In the genomic region with DNA sequence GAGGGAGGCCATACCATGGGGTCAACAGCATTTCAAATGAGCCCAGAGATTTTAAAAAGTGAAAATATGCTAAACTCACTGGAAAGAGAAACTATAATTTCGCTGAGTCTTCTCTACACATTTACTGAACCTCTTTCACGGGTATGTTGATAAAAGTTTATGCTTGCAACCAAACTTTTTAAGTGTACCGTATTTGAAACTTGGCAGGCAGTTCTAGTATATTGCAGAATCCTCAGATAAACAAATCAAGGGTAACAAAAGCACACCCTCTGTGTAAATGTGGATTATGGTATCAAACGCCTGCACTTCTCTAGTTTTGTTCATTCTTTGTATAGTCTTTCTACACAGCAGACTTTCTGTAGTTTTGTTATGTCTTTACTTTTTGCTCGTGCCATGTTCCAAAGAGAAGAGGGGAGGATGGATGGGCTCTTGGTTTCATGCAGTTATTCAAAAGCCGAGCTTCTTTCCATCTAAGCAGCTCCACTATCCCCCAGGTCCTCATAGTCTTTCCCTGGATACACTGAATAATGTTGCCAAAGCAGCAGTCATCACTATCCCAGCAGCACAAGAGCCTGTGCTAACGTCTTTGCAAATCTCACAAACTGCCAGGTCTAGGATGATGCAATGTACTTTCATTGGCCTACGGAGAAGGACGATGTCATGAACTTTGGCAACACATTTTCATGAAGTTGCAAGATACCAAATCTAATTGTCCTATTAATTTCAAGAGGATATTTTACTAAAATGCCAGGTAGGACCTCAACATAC, we compare ENCODE assay signal across 23 cellular contexts.
DNase-seq lines count a peak whose midpoint lies in the region; ATAC-seq, FAIRE-seq and TF ChIP-seq lines count a peak whose summit lies in the region.
"Had no signal": no experiment of that assay in that cellular context is flagged by ENCODE, and none has a peak within 500 bp of the region (broad histone marks: within the 10 kb centered on the region; RNA-seq: fewer than 3 reads in every experiment).

No MANE protein-coding gene starts in this region.

- H3K27me3 Mint-ChIP-seq in nephron progenitor cell (ENCODE audit: low read depth, poor library complexity) = peaks cover 6% of the 10 kb centered on the region
- H3K27me3 Mint-ChIP-seq: activated CD8-positive, alpha-beta memory T cell treated with anti-CD3 and anti-CD28 coated beads, Interleukin-2, amount 10 ng/mL, durations not matched to agents 7 days and 5 days; naive B cell; T-cell had no signal

- H3K4me3 ChIP-seq in AG10803 (ENCODE audit: low read length) (no peak overlapping the region), fibroblast of villous mesenchyme (ENCODE audit: low read depth, low read length) (no peak overlapping the region)
- H3K4me3 ChIP-seq: breast epithelium, skin epidermis had no signal

- ATAC-seq in HG03354 (IDR thresholded peaks at IDR 0.05; ENCODE audit: poor library complexity, severe bottlenecking, unreplicated experiment) (no peak), HG03139 (IDR thresholded peaks at IDR 0.05; ENCODE audit: unreplicated experiment) (no peak)
- ATAC-seq: activated CD8-positive, alpha-beta memory T cell treated with anti-CD3 and anti-CD28 coated beads, Interleukin-2, amount 10 ng/mL, durations not matched to agents 7 days and 5 days; stimulated activated naive CD8-positive, alpha-beta T cell treated with anti-CD3 and anti-CD28 coated beads, Interleukin-15, Interleukin-2, amounts not matched to agents 100 U/mL and 50 U/mL, for 24 hours; T-cell had no signal

- H3K27ac Mint-ChIP-seq in nephron progenitor cell = peak overlapping the region; percentile 22
- H3K27ac Mint-ChIP-seq: activated CD8-positive, alpha-beta memory T cell treated with anti-CD3 and anti-CD28 coated beads, Interleukin-2, amount 10 ng/mL, durations not matched to agents 7 days and 5 days; naive B cell; T-cell had no signal

- no peak overlapping the region for H3K4me3 Mint-ChIP-seq in nephron progenitor cell
- H3K4me3 Mint-ChIP-seq: activated CD8-positive, alpha-beta memory T cell treated with anti-CD3 and anti-CD28 coated beads, Interleukin-2, amount 10 ng/mL, durations not matched to agents 7 days and 5 days; naive B cell; T-cell had no signal

- no peaks in the 10 kb centered on the region for H3K36me3 Mint-ChIP-seq in nephron progenitor cell (ENCODE audit: low read depth)
- H3K36me3 Mint-ChIP-seq: activated CD8-positive, alpha-beta memory T cell treated with anti-CD3 and anti-CD28 coated beads, Interleukin-2, amount 10 ng/mL, durations not matched to agents 7 days and 5 days; naive B cell had no signal

- in situ Hi-C loops in GM13976 (cut with MboI; ENCODE audit: low sequenced_read_pairs, unreplicated experiment) = no loop called here

- H3K9me3 Mint-ChIP-seq in nephron progenitor cell = peaks cover 5% of the 10 kb centered on the region
- H3K9me3 Mint-ChIP-seq: naive B cell, T-cell had no signal

- TF ChIP-seq CTCF in AG10803 (conservative IDR thresholded peaks at IDR 0.05; ENCODE audit: low read length) = no peak
- no peak for TF ChIP-seq CTCF in fibroblast of villous mesenchyme (IDR thresholded peaks at IDR 0.05; ENCODE audit: insufficient read depth, low read depth, low read length)
- TF ChIP-seq CTCF in nephron progenitor cell (IDR thresholded peaks at IDR 0.05) = no peak
- TF ChIP-seq CTCF in GM13976 (IDR thresholded peaks at IDR 0.05; ENCODE audit: borderline replicate concordance, control extremely low read depth, extremely low read depth, insufficient read depth, missing control alignments) = no peak

- DNase-seq in AG10803 (ENCODE audit: low read depth) (peak; percentile 35), NOMO-1 treated with dmso at 0.1 percent for 144 hours (lab: John Stamatoyannopoulos, UW; ENCODE audit: unreplicated experiment) (peak; percentile 9), fibroblast of villous mesenchyme (ENCODE audit: low read depth) (peak; percentile 6), nephron progenitor cell (no peak), HTR-8/SVneo (ENCODE audit: insufficient read length, low spot score) (no peak), GM13976 (ENCODE audit: low spot score) (no peak)
- DNase-seq: activated CD4-positive, CD25-positive, alpha-beta regulatory T cell; activated CD8-positive, alpha-beta memory T cell treated with anti-CD3 and anti-CD28 coated beads, Interleukin-2, amount 10 ng/mL, durations not matched to agents 7 days and 5 days; activated naive CD4-positive, alpha-beta T cell; COR-L47; effector CD4-positive, alpha-beta T cell; glutamatergic neuron; GOT3; naive B cell; NCI-H187; NCI-H524; stimulated activated naive CD8-positive, alpha-beta T cell treated with anti-CD3 and anti-CD28 coated beads, Interleukin-15, Interleukin-2, amounts not matched to agents 100 U/mL and 50 U/mL, for 24 hours; T-cell had no signal

- peaks cover 5% of the 10 kb centered on the region for H3K4me1 Mint-ChIP-seq in nephron progenitor cell

- FAIRE-seq in HTR-8/SVneo (lab: Jason Lieb, UNC) = no peak
- FAIRE-seq: GM18507 had no signal

Comparison
In these comparisons a context has a peak if more than half of its experiments do, and no peak if none do; other contexts are left out.
1. DNase-seq: peak in AG10803 (single experiment), NOMO-1 treated with dmso at 0.1 percent for 144 hours (single experiment) and fibroblast of villous mesenchyme (single experiment); none in nephron progenitor cell (single experiment), HTR-8/SVneo (single experiment) and GM13976 (single experiment).